In genomic region chr1:50968884-50969610, GRCh38 we compare ENCODE assay signal across 1 cellular context.
A peak's percentile ranks its signal among the peaks of the same experiment; 100 is the strongest.
TF ChIP-seq lines count a peak whose summit lies in the region.

No MANE protein-coding gene starts in this region.

TF ChIP-seq in HepG2, 621 proteins besides CTCF, POLR2A, EP300 and RAD21 (continued from another document and continues in another):
- TF ChIP-seq USF2 (IDR thresholded peaks at IDR 0.05; ENCODE audit: low read depth, low read length), result no peak
- TF ChIP-seq USF2 (CRISPR knock-in tag; IDR thresholded peaks at IDR 0.05; ENCODE audit: borderline replicate concordance), result no peak
- TF ChIP-seq ZFYVE20 (CRISPR knock-in tag; IDR thresholded peaks at IDR 0.05; ENCODE audit: borderline replicate concordance, low read depth), result no peak
- TF ChIP-seq CERS6 (CRISPR knock-in tag; IDR thresholded peaks at IDR 0.05), result no peak
- TF ChIP-seq MLX (CRISPR knock-in tag; IDR thresholded peaks at IDR 0.05), result no peak
- TF ChIP-seq HOMEZ (CRISPR knock-in tag; IDR thresholded peaks at IDR 0.05; ENCODE audit: low read depth), result no peak
- no peak for TF ChIP-seq ZC3H4 (CRISPR knock-in tag; IDR thresholded peaks at IDR 0.05; ENCODE audit: borderline replicate concordance)
- TF ChIP-seq FOXO4 (CRISPR knock-in tag; conservative IDR thresholded peaks at IDR 0.05), result no peak
- TF ChIP-seq SAFB2 (CRISPR knock-in tag; IDR thresholded peaks at IDR 0.05; ENCODE audit: borderline replicate concordance, low read depth), result no peak
- no peak for TF ChIP-seq GFI1 (CRISPR knock-in tag; IDR thresholded peaks at IDR 0.05; ENCODE audit: borderline replicate concordance)
- TF ChIP-seq NFIC (IDR thresholded peaks at IDR 0.05; ENCODE audit: low read length), result no peak
- no peak for TF ChIP-seq ZNF430 (CRISPR knock-in tag; IDR thresholded peaks at IDR 0.05)
- no peak for TF ChIP-seq RORA (CRISPR knock-in tag; IDR thresholded peaks at IDR 0.05)
- TF ChIP-seq NCOA5 (CRISPR knock-in tag; IDR thresholded peaks at IDR 0.05), result no peak
- no peak for TF ChIP-seq RFX5 (IDR thresholded peaks at IDR 0.05; ENCODE audit: low read depth, low read length)
- TF ChIP-seq POLR2AphosphoS2 (IDR thresholded peaks at IDR 0.05; ENCODE audit: low read depth, low read length), result no peak
- TF ChIP-seq NFKBIZ (CRISPR knock-in tag; IDR thresholded peaks at IDR 0.05), result no peak
- TF ChIP-seq FOXP1 (IDR thresholded peaks at IDR 0.05), result no peak
- no peak for TF ChIP-seq FOXP1 (CRISPR knock-in tag; IDR thresholded peaks at IDR 0.05)
- no peak for TF ChIP-seq ZNF350 (CRISPR knock-in tag; IDR thresholded peaks at IDR 0.05; ENCODE audit: borderline replicate concordance, low read depth)
- no peak for TF ChIP-seq ZNF136 (CRISPR knock-in tag; IDR thresholded peaks at IDR 0.05; ENCODE audit: low read depth)
- TF ChIP-seq SCMH1 (CRISPR knock-in tag; IDR thresholded peaks at IDR 0.05; ENCODE audit: borderline replicate concordance), result no peak
- TF ChIP-seq TP53 (CRISPR knock-in tag; conservative IDR thresholded peaks at IDR 0.05), result no peak
- TF ChIP-seq IRF2 (CRISPR knock-in tag; IDR thresholded peaks at IDR 0.05), result no peak
- TF ChIP-seq ATF1 (CRISPR knock-in tag; IDR thresholded peaks at IDR 0.05), result no peak
- TF ChIP-seq KDM5A (IDR thresholded peaks at IDR 0.05; ENCODE audit: borderline replicate concordance, low read length), result no peak; the same call in 1 of the 2 replicates
- TF ChIP-seq ZNF275 (CRISPR knock-in tag; IDR thresholded peaks at IDR 0.05; ENCODE audit: borderline replicate concordance), result no peak
- TF ChIP-seq PTBP1 (IDR thresholded peaks at IDR 0.05; ENCODE audit: low read depth, low read length, poor library complexity, severe bottlenecking), result peak; percentile 9
- no peak for TF ChIP-seq ARID3A (IDR thresholded peaks at IDR 0.05; ENCODE audit: low read depth, low read length)
- no peak for TF ChIP-seq BRD4 (CRISPR knock-in tag; IDR thresholded peaks at IDR 0.05)
- no peak for TF ChIP-seq ZFP37 (CRISPR knock-in tag; IDR thresholded peaks at IDR 0.05; ENCODE audit: borderline replicate concordance)
- no peak for TF ChIP-seq CCAR2 (optimal IDR thresholded peaks at IDR 0.05; ENCODE audit: low read depth, low read length)
- TF ChIP-seq NR2F2 (IDR thresholded peaks at IDR 0.05; ENCODE audit: borderline replicate concordance, low read depth), result no peak
- no peak for TF ChIP-seq AGO1 (IDR thresholded peaks at IDR 0.05; ENCODE audit: low read depth, low read length, poor library complexity, severe bottlenecking)
- no peak; the same call in 1 of the 2 replicates for TF ChIP-seq MXD1 (CRISPR knock-in tag; IDR thresholded peaks at IDR 0.05)
- no peak for TF ChIP-seq RNF2 (conservative IDR thresholded peaks at IDR 0.05; ENCODE audit: low read depth)
- peak; percentile 40; the same call in 1 of the 2 replicates for TF ChIP-seq KAT7 (CRISPR knock-in tag; IDR thresholded peaks at IDR 0.05; ENCODE audit: borderline replicate concordance)
- no peak for TF ChIP-seq THYN1 (CRISPR knock-in tag; IDR thresholded peaks at IDR 0.05; ENCODE audit: borderline replicate concordance, low read depth)
- TF ChIP-seq HMGA1 (CRISPR knock-in tag; conservative IDR thresholded peaks at IDR 0.05), result no peak
- TF ChIP-seq GMEB1 (CRISPR knock-in tag; IDR thresholded peaks at IDR 0.05; ENCODE audit: borderline replicate concordance), result no peak
- peak; percentile 15 for TF ChIP-seq FOXP4 (CRISPR knock-in tag; IDR thresholded peaks at IDR 0.05)
- TF ChIP-seq MYC (CRISPR knock-in tag; IDR thresholded peaks at IDR 0.05; ENCODE audit: borderline replicate concordance), result peak; percentile 39; the same call in 1 of the 2 replicates
- TF ChIP-seq HNRNPUL1 (IDR thresholded peaks at IDR 0.05; ENCODE audit: low read depth, low read length), result no peak
- TF ChIP-seq NFIB (CRISPR knock-in tag; IDR thresholded peaks at IDR 0.05; ENCODE audit: borderline replicate concordance), result no peak
- TF ChIP-seq NR0B2 (CRISPR knock-in tag; IDR thresholded peaks at IDR 0.05), result no peak
- TF ChIP-seq ZFY (CRISPR knock-in tag; IDR thresholded peaks at IDR 0.05), result peak; percentile 14; the same call in 1 of the 2 replicates
- TF ChIP-seq ZNF580 (CRISPR knock-in tag; IDR thresholded peaks at IDR 0.05; ENCODE audit: borderline replicate concordance, low read depth), result no peak
- no peak; the same call in 1 of the 2 replicates for TF ChIP-seq NR2C2 (CRISPR knock-in tag; IDR thresholded peaks at IDR 0.05; ENCODE audit: borderline replicate concordance)
- no peak for TF ChIP-seq SOX6 (IDR thresholded peaks at IDR 0.05)
- TF ChIP-seq SOX6 (CRISPR knock-in tag; IDR thresholded peaks at IDR 0.05), result no peak
- TF ChIP-seq NRL (CRISPR knock-in tag; IDR thresholded peaks at IDR 0.05; ENCODE audit: borderline replicate concordance), result no peak; the same call in 1 of the 2 replicates
- no peak for TF ChIP-seq HNF4A (CRISPR knock-in tag; IDR thresholded peaks at IDR 0.05)
- TF ChIP-seq ATF7 (IDR thresholded peaks at IDR 0.05), result no peak
- TF ChIP-seq ATF7 (CRISPR knock-in tag; IDR thresholded peaks at IDR 0.05), result no peak
- no peak for TF ChIP-seq ZNF772 (CRISPR knock-in tag; IDR thresholded peaks at IDR 0.05)
- TF ChIP-seq MIER2 (CRISPR knock-in tag; IDR thresholded peaks at IDR 0.05), result no peak
